In genomic region chr20:49375170-49375569, GRCh38 we compare ENCODE assay signal across 39 cellular contexts.
"Had no signal": no experiment of that assay in that cellular context is flagged by ENCODE, and none has a peak within 500 bp of the region (broad histone marks: within the 10 kb centered on the region; RNA-seq: fewer than 3 reads in every experiment).

No MANE protein-coding gene starts in this region.

- H3K36me3 Mint-ChIP-seq: activated naive CD4-positive, alpha-beta T cell treated with anti-CD3 and anti-CD28 coated beads, Interleukin-2, amount 10 ng/mL, durations not matched to agents 7 days and 5 days; activated naive CD4-positive, alpha-beta T cell treated with anti-CD3 and anti-CD28 coated beads, Interleukin-2, amount 50 U/mL, for 24 hours; activated naive CD4-positive, alpha-beta T cell treated with anti-CD3 and anti-CD28 coated beads, Interleukin-2, amount 50 U/mL, for 72 hours; activated naive CD8-positive, alpha-beta T cell; activated naive CD8-positive, alpha-beta T cell treated with anti-CD3 and anti-CD28 coated beads for 36 hours; activated naive CD8-positive, alpha-beta T cell treated with anti-CD3 and anti-CD28 coated beads, Interleukin-2, amount 10 ng/mL, durations not matched to agents 7 days and 5 days had no signal

- H3K27ac ChIP-seq: adrenal gland, ascending aorta, body of pancreas, brain microvascular endothelial cell, breast epithelium, cardiac muscle cell had no signal

- H3K9me3 ChIP-seq: adrenal gland, ascending aorta, body of pancreas, breast epithelium had no signal

- H3K4me3 Mint-ChIP-seq: activated naive CD4-positive, alpha-beta T cell treated with anti-CD3 and anti-CD28 coated beads for 36 hours; activated naive CD4-positive, alpha-beta T cell treated with anti-CD3 and anti-CD28 coated beads, Interleukin-2, amount 10 ng/mL, durations not matched to agents 7 days and 5 days; activated naive CD4-positive, alpha-beta T cell treated with anti-CD3 and anti-CD28 coated beads, Interleukin-2, amount 50 U/mL, for 24 hours; activated naive CD8-positive, alpha-beta T cell; activated naive CD8-positive, alpha-beta T cell treated with anti-CD3 and anti-CD28 coated beads for 36 hours; activated naive CD8-positive, alpha-beta T cell treated with anti-CD3 and anti-CD28 coated beads, Interleukin-2, amount 10 ng/mL, durations not matched to agents 7 days and 5 days; activated naive CD8-positive, alpha-beta T cell treated with anti-CD3 and anti-CD28 coated beads, Interleukin-2, amount 50 U/mL, for 24 hours; activated T-cell treated with anti-CD3 and anti-CD28 coated beads, Interleukin-2, amount 50 U/mL, for 4 hours; activated T-cell treated with anti-CD3 and anti-CD28 coated beads, Interleukin-2, amount 50 U/mL, for 72 hours; activated T-helper 1 cell treated with anti-CD3 and anti-CD28 coated beads, Interleukin-12 subunit alpha, Interleukin-12 subunit beta, Interleukin-2, Interleukin-4 antibody, amounts not matched to agents 30 ng/mL and 10 ng/mL and 1 ng/mL, durations not matched to agents 14 hours and 24 hours and 36 hours; activated T-helper 17 cell treated with anti-CD3 and anti-CD28 coated beads, Interleukin-2, amount 50 U/mL, for 72 hours; brain; central memory CD8-positive, alpha-beta T cell had no signal

- ATAC-seq: activated naive CD4-positive, alpha-beta T cell treated with anti-CD3 and anti-CD28 coated beads, Interleukin-2, amount 50 U/mL, for 72 hours; activated naive CD8-positive, alpha-beta T cell treated with anti-CD3 and anti-CD28 coated beads, Interleukin-2, amount 50 U/mL, for 24 hours; activated T-cell treated with anti-CD3 and anti-CD28 coated beads, Interleukin-2, amount 50 U/mL, for 4 hours; activated T-cell treated with anti-CD3 and anti-CD28 coated beads, Interleukin-2, amount 50 U/mL, for 72 hours; activated T-helper 17 cell treated with anti-CD3 and anti-CD28 coated beads, Interleukin-2, amount 50 U/mL, for 72 hours; body of pancreas had no signal

- DNase-seq: activated effector memory CD4-positive, alpha-beta T cell treated with anti-CD3 and anti-CD28 coated beads, Interleukin-2, amount 50 U/mL, for 16 hours; activated effector memory CD4-positive, alpha-beta T cell treated with Interleukin-2 at 50 U/mL for 16 hours; activated gamma-delta T cell; activated gamma-delta T cell treated with Interleukin-2 at 50 U/mL for 16 hours; activated naive CD4-positive, alpha-beta T cell; activated naive CD4-positive, alpha-beta T cell treated with anti-CD3 and anti-CD28 coated beads for 36 hours; activated naive CD4-positive, alpha-beta T cell treated with anti-CD3 and anti-CD28 coated beads, Interleukin-2, amount 10 ng/mL, durations not matched to agents 7 days and 5 days; activated naive CD4-positive, alpha-beta T cell treated with anti-CD3 and anti-CD28 coated beads, Interleukin-2, amount 50 U/mL, for 16 hours; activated naive CD4-positive, alpha-beta T cell treated with Interleukin-2 at 50 U/mL for 16 hours; activated naive CD8-positive, alpha-beta T cell treated with anti-CD3 and anti-CD28 coated beads for 36 hours; activated naive CD8-positive, alpha-beta T cell treated with anti-CD3 and anti-CD28 coated beads, Interleukin-2, amount 10 ng/mL, durations not matched to agents 7 days and 5 days; activated naive CD8-positive, alpha-beta T cell treated with anti-CD3 and anti-CD28 coated beads, Interleukin-2, amount 50 U/mL, for 24 hours; activated T-cell treated with anti-CD3 and anti-CD28 coated beads, Interleukin-2, amount 50 U/mL, for 4 hours; activated T-cell treated with anti-CD3 and anti-CD28 coated beads, Interleukin-2, amount 50 U/mL, for 48 hours; activated T-cell treated with anti-CD3 and anti-CD28 coated beads, Interleukin-2, amount 50 U/mL, for 72 hours; adrenal gland; amniotic stem cell; amygdala; anterior cingulate cortex; aorta; body of pancreas; brain microvascular endothelial cell; caudate nucleus; central memory CD4-positive, alpha-beta T cell; cerebellar nuclear complex had no signal

- H3K4me1 ChIP-seq: adrenal gland, ascending aorta, body of pancreas, breast epithelium had no signal

- H3K27me3 ChIP-seq: adrenal gland, ascending aorta, body of pancreas, breast epithelium had no signal

- H3K27me3 Mint-ChIP-seq: activated naive CD8-positive, alpha-beta T cell had no signal

- H3K4me1 Mint-ChIP-seq: activated naive CD4-positive, alpha-beta T cell treated with anti-CD3 and anti-CD28 coated beads, Interleukin-2, amount 10 ng/mL, durations not matched to agents 7 days and 5 days; activated naive CD4-positive, alpha-beta T cell treated with anti-CD3 and anti-CD28 coated beads, Interleukin-2, amount 50 U/mL, for 24 hours; activated naive CD8-positive, alpha-beta T cell treated with anti-CD3 and anti-CD28 coated beads for 36 hours; activated naive CD8-positive, alpha-beta T cell treated with anti-CD3 and anti-CD28 coated beads, Interleukin-2, amount 10 ng/mL, durations not matched to agents 7 days and 5 days; activated naive CD8-positive, alpha-beta T cell treated with anti-CD3 and anti-CD28 coated beads, Interleukin-2, amount 50 U/mL, for 24 hours; activated T-helper 17 cell treated with anti-CD3 and anti-CD28 coated beads, Interleukin-2, amount 50 U/mL, for 72 hours; central memory CD8-positive, alpha-beta T cell had no signal

- H3K27ac Mint-ChIP-seq: activated naive CD4-positive, alpha-beta T cell treated with anti-CD3 and anti-CD28 coated beads for 36 hours; activated naive CD4-positive, alpha-beta T cell treated with anti-CD3 and anti-CD28 coated beads, Interleukin-2, amount 10 ng/mL, durations not matched to agents 7 days and 5 days; activated naive CD4-positive, alpha-beta T cell treated with anti-CD3 and anti-CD28 coated beads, Interleukin-2, amount 50 U/mL, for 24 hours; activated naive CD4-positive, alpha-beta T cell treated with anti-CD3 and anti-CD28 coated beads, Interleukin-2, amount 50 U/mL, for 72 hours; activated naive CD8-positive, alpha-beta T cell; activated naive CD8-positive, alpha-beta T cell treated with anti-CD3 and anti-CD28 coated beads for 36 hours; activated naive CD8-positive, alpha-beta T cell treated with anti-CD3 and anti-CD28 coated beads, Interleukin-2, amount 10 ng/mL, durations not matched to agents 7 days and 5 days; activated naive CD8-positive, alpha-beta T cell treated with anti-CD3 and anti-CD28 coated beads, Interleukin-2, amount 50 U/mL, for 24 hours; activated T-cell treated with anti-CD3 and anti-CD28 coated beads, Interleukin-2, amount 50 U/mL, for 72 hours; activated T-helper 1 cell treated with anti-CD3 and anti-CD28 coated beads, Interleukin-12 subunit alpha, Interleukin-12 subunit beta, Interleukin-2, Interleukin-4 antibody, amounts not matched to agents 30 ng/mL and 10 ng/mL and 1 ng/mL, durations not matched to agents 14 hours and 24 hours and 36 hours; activated T-helper 17 cell treated with anti-CD3 and anti-CD28 coated beads, Interleukin-2, amount 50 U/mL, for 72 hours; activated T-helper 2 cell treated with anti-CD3 and anti-CD28 coated beads, Interferon-gamma antibody, Interleukin-2, Interleukin-4, amounts not matched to agents 10 μg/mL and 5 μg/mL and 100 μg/mL, durations not matched to agents 14 hours and 24 hours and 36 hours; brain had no signal

- H3K36me3 ChIP-seq: adrenal gland, ascending aorta, brain microvascular endothelial cell, breast epithelium, cardiac muscle cell had no signal

- H3K9me3 Mint-ChIP-seq: activated naive CD4-positive, alpha-beta T cell treated with anti-CD3 and anti-CD28 coated beads for 36 hours; activated naive CD4-positive, alpha-beta T cell treated with anti-CD3 and anti-CD28 coated beads, Interleukin-2, amount 10 ng/mL, durations not matched to agents 7 days and 5 days; activated naive CD4-positive, alpha-beta T cell treated with anti-CD3 and anti-CD28 coated beads, Interleukin-2, amount 50 U/mL, for 24 hours; activated naive CD4-positive, alpha-beta T cell treated with anti-CD3 and anti-CD28 coated beads, Interleukin-2, amount 50 U/mL, for 72 hours; activated naive CD8-positive, alpha-beta T cell treated with anti-CD3 and anti-CD28 coated beads for 36 hours; activated naive CD8-positive, alpha-beta T cell treated with anti-CD3 and anti-CD28 coated beads, Interleukin-2, amount 10 ng/mL, durations not matched to agents 7 days and 5 days; activated naive CD8-positive, alpha-beta T cell treated with anti-CD3 and anti-CD28 coated beads, Interleukin-2, amount 50 U/mL, for 24 hours; activated T-cell treated with anti-CD3 and anti-CD28 coated beads, Interleukin-2, amount 50 U/mL, for 4 hours; activated T-cell treated with anti-CD3 and anti-CD28 coated beads, Interleukin-2, amount 50 U/mL, for 72 hours; activated T-helper 1 cell treated with anti-CD3 and anti-CD28 coated beads, Interleukin-12 subunit alpha, Interleukin-12 subunit beta, Interleukin-2, Interleukin-4 antibody, amounts not matched to agents 30 ng/mL and 10 ng/mL and 1 ng/mL, durations not matched to agents 14 hours and 24 hours and 36 hours; activated T-helper 2 cell treated with anti-CD3 and anti-CD28 coated beads, Interferon-gamma antibody, Interleukin-2, Interleukin-4, amounts not matched to agents 10 μg/mL and 5 μg/mL and 100 μg/mL, durations not matched to agents 14 hours and 24 hours and 36 hours; central memory CD8-positive, alpha-beta T cell had no signal

- FAIRE-seq: astrocyte, bronchial epithelial cell, colon had no signal

- H3K4me3 ChIP-seq: adrenal gland, ascending aorta, body of pancreas, breast epithelium, cardiac muscle cell had no signal
